Comparison of ENCODE assay signal across 9 cellular contexts in the genomic region with DNA sequence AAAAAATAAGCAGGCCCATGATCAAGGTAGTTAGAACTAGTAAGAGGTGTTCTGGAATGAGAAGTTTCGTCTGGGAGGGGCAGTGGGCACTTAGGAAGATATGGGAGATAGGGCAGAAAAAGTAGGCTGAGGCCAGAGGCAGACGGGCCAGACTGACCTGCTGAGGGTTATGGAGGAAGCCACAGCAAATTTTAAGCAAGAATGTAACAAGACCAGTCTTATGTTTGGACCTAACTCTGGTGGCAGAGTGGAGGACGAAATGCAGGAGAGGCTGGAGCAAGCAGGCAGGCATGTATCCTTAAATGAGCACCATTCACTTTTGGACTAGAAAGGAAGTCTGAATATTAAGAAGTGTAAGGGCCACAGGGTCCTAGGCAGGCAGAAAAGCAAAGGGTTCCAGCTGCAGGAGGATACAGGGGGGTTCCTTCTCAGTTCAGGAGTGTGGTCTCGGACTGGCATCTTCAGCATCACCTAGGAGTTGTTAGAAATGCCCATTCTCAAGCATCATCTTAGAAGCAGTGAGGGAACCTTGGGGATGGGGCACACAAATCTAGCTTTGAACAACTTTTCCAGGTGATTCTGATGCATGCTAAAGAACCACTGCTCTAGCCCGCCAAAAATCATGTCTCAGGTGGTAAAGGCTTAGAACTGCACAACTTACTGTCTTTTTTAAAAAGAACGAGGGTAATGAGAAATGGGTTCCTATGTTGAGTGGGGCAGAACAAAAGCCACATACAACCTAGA. TPM values are rescaled to one million over a fixed set of nuclear protein-coding genes. Genes with fewer than 3 reads are reported as not detected.
DNase-seq lines count a peak whose midpoint lies in the region; ATAC-seq and TF ChIP-seq lines count a peak whose summit lies in the region.
"Had no signal": no experiment of that assay in that cellular context is flagged by ENCODE, and none has a peak within 500 bp of the region (broad histone marks: within the 10 kb centered on the region; RNA-seq: fewer than 3 reads in every experiment).

No MANE protein-coding gene starts in this region.

- H3K27me3 ChIP-seq in iPS-20b (ENCODE audit: insufficient read depth, low read length) (no peaks in the 10 kb centered on the region), stomach (no peaks in the 10 kb centered on the region)

- peak overlapping the region; percentile 91 for H3K9ac ChIP-seq in iPS-20b (ENCODE audit: low read depth, low read length)

- no peaks in the 10 kb centered on the region for H3K9me3 Mint-ChIP-seq in activated naive CD8-positive, alpha-beta T cell treated with anti-CD3 and anti-CD28 coated beads for 36 hours

- H3K4me1 ChIP-seq in iPS-20b (ENCODE audit: insufficient read depth, low read length) (peaks cover 25% of the 10 kb centered on the region), stomach (peaks cover 13 to 48% (median 36%) of the 10 kb centered on the region in 4 donors)

- no peaks in the 10 kb centered on the region for H3K36me3 ChIP-seq in iPS-20b (ENCODE audit: insufficient read depth, low read depth, low read length)
- peaks cover 0 to 6% (median 0%) of the 10 kb centered on the region in 4 donors for H3K36me3 ChIP-seq in stomach
- H3K36me3 ChIP-seq: BLaER1 treated with 17β-estradiol and CSF1 and Interleukin-3, amounts not matched to agents 10 nM and 100 nM had no signal

- DNase-seq in NCI-H510A treated with DMSO at 0.1 percent for 48 hours (lab: John Stamatoyannopoulos, UW) (peak; percentile 35), NCI-H510A (lab: John Stamatoyannopoulos, UW) (no peak), stomach (no peak), 8988T (no peak), NCI-H2196 treated with DMSO at 0.1 percent for 48 hours (lab: John Stamatoyannopoulos, UW; ENCODE audit: unreplicated experiment) (no peak)
- DNase-seq in activated naive CD8-positive, alpha-beta T cell treated with anti-CD3 and anti-CD28 coated beads for 36 hours, result no peak

- peaks cover 18% of the 10 kb centered on the region for H3K4me1 Mint-ChIP-seq in activated naive CD8-positive, alpha-beta T cell treated with anti-CD3 and anti-CD28 coated beads for 36 hours

- no peaks in the 10 kb centered on the region for H3K36me3 Mint-ChIP-seq in activated naive CD8-positive, alpha-beta T cell treated with anti-CD3 and anti-CD28 coated beads for 36 hours

- WGBS in stomach, 5 donors, result 58 to 70% (median 59%) methylated on average over 6 of the region's 6 CpGs

- TF ChIP-seq CTCF in stomach (IDR thresholded peaks at IDR 0.05), result no peak

- peak overlapping the region; percentile 93 for H3K27ac ChIP-seq in iPS-20b (ENCODE audit: low read length)
- H3K27ac ChIP-seq in stomach, result peak overlapping the region; percentile 22 to 100 (median 99)
- H3K27ac ChIP-seq: BLaER1 treated with 17β-estradiol and CSF1 and Interleukin-3, amounts not matched to agents 10 nM and 100 nM had no signal

- peaks cover 19% of the 10 kb centered on the region for H3K27me3 Mint-ChIP-seq in activated naive CD8-positive, alpha-beta T cell treated with anti-CD3 and anti-CD28 coated beads for 36 hours

- peak overlapping the region; percentile 42 for H3K4me3 Mint-ChIP-seq in activated naive CD8-positive, alpha-beta T cell treated with anti-CD3 and anti-CD28 coated beads for 36 hours

- intact Hi-C loops in stomach (cut with DNase I; ENCODE audit: low total_unique reads), result no loop called here

- H3K9me3 ChIP-seq in iPS-20b (ENCODE audit: insufficient read depth, low read depth, low read length) (no peaks in the 10 kb centered on the region), stomach (no peaks in the 10 kb centered on the region)

- H3K4me3 ChIP-seq in iPS-20b (ENCODE audit: low read length) (peak overlapping the region; percentile 86), stomach (peak overlapping the region in 3 of 4 donors; percentile 70 to 98 (median 95))

- no peak for TF ChIP-seq POLR2A in stomach (IDR thresholded peaks at IDR 0.05)

- H3K27ac Mint-ChIP-seq in activated naive CD8-positive, alpha-beta T cell treated with anti-CD3 and anti-CD28 coated beads for 36 hours, result no peak overlapping the region

- no peak for TF ChIP-seq EP300 in stomach (IDR thresholded peaks at IDR 0.05)

- ATAC-seq in GM21515 (IDR thresholded peaks at IDR 0.05; ENCODE audit: unreplicated experiment), result no peak

RNA-seq across cellular contexts. Expression of a gene that starts 1.7 kb away (rescaled TPM):
- 10 to 100 TPM; 56.7 to 57.5 TPM for total RNA-seq in activated naive CD8-positive, alpha-beta T cell treated with anti-CD3 and anti-CD28 coated beads for 36 hours
- 1,000 to 10,000 TPM in 1 of 5 donors, 100 to 1,000 TPM in 4; 334 to 1,254 (median 555) TPM for total RNA-seq in stomach
- polyA plus RNA-seq in stomach, result 100 to 1,000 TPM; 464 to 624 (median 598) TPM

RNA-seq across cellular contexts. Expression of a gene that starts 37.0 kb away (rescaled TPM):
- under 1 TPM; 0.18 to 0.64 TPM for total RNA-seq in activated naive CD8-positive, alpha-beta T cell treated with anti-CD3 and anti-CD28 coated beads for 36 hours
- total RNA-seq in stomach, result 1 to 10 TPM in 3 of 5 donors, not detected in 2; 1.7 to 7.1 (median 3.2) TPM
- 1 to 10 TPM in 1 of 3 donors, under 1 TPM in 1, not detected in 1; 0.70 to 1.2 TPM for polyA plus RNA-seq in stomach

Comparison
In these comparisons a context has a peak if more than half of its experiments do, and no peak if none do; other contexts are left out.
1. RNA of a gene that starts 1.7 kb away (total RNA-seq): 334 to 1,254 TPM in stomach; 56.7 to 57.5 TPM in activated naive CD8-positive, alpha-beta T cell treated with anti-CD3 and anti-CD28 coated beads for 36 hours; every median in the first group is over 4 times any median in the second.